In the genomic region with DNA sequence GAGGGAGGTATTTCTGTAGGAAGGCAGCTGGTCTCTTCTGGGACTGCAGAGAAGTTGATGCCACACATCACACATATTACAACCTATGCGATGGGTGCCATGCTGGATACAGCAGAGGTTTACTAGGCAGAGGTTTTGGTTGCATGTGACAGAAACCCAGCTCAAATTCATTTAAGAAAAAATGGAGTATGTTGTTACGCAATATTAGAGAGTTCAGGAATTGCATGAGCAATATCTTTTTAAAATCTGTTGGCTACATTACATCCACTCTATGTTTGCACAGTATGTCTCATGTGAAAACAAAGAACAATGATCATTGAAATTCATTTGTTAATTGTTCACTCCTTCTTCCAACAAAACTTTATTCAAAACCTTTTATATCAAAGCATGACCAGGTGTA, we compare ENCODE assay signal across 29 cellular contexts.
"Had no signal": no experiment of that assay in that cellular context is flagged by ENCODE, and none has a peak within 500 bp of the region (broad histone marks: within the 10 kb centered on the region; RNA-seq: fewer than 3 reads in every experiment).

No MANE protein-coding gene starts in this region.

- H3K4me1 ChIP-seq: ascending aorta, breast epithelium, gastrocnemius medialis, heart left ventricle had no signal

- H3K9me3 ChIP-seq: gastrocnemius medialis had no signal

- H3K36me3 ChIP-seq: ascending aorta, breast epithelium, gastrocnemius medialis, heart left ventricle had no signal

- H3K27me3 ChIP-seq: ascending aorta, breast epithelium, gastrocnemius medialis, heart left ventricle had no signal

- H3K27ac Mint-ChIP-seq: activated CD4-positive, alpha-beta memory T cell treated with anti-CD3 and anti-CD28 coated beads for 36 hours; activated CD4-positive, alpha-beta T cell treated with anti-CD3 and anti-CD28 coated beads for 36 hours; activated CD4-positive, alpha-beta T cell treated with anti-CD3 and anti-CD28 coated beads, Interleukin-2, amount 10 ng/mL, durations not matched to agents 24 days and 14 days; activated CD8-positive, alpha-beta memory T cell treated with anti-CD3 and anti-CD28 coated beads, Interleukin-2, amount 10 ng/mL, durations not matched to agents 7 days and 5 days; activated CD8-positive, alpha-beta T cell treated with anti-CD3 and anti-CD28 coated beads, Interleukin-2, amount 10 ng/mL, durations not matched to agents 7 days and 5 days; activated naive CD4-positive, alpha-beta T cell treated with anti-CD3 and anti-CD28 coated beads, Interleukin-2, amount 10 ng/mL, durations not matched to agents 7 days and 5 days; activated naive CD4-positive, alpha-beta T cell treated with anti-CD3 and anti-CD28 coated beads, Interleukin-2, amount 50 U/mL, for 72 hours; activated T-cell treated with anti-CD3 and anti-CD28 coated beads, Interleukin-2, amount 50 U/mL, for 72 hours; brain; effector memory CD8-positive, alpha-beta T cell had no signal

- H3K27me3 Mint-ChIP-seq: activated CD4-positive, alpha-beta memory T cell treated with anti-CD3 and anti-CD28 coated beads for 36 hours; activated CD4-positive, alpha-beta T cell treated with anti-CD3 and anti-CD28 coated beads for 36 hours; activated CD4-positive, alpha-beta T cell treated with anti-CD3 and anti-CD28 coated beads, Interleukin-2, amount 10 ng/mL, durations not matched to agents 24 days and 14 days; activated CD8-positive, alpha-beta memory T cell treated with anti-CD3 and anti-CD28 coated beads, Interleukin-2, amount 10 ng/mL, durations not matched to agents 7 days and 5 days; activated naive CD4-positive, alpha-beta T cell treated with anti-CD3 and anti-CD28 coated beads, Interleukin-2, amount 10 ng/mL, durations not matched to agents 7 days and 5 days; activated naive CD8-positive, alpha-beta T cell treated with anti-CD3 and anti-CD28 coated beads, Interleukin-2, amount 10 ng/mL, durations not matched to agents 7 days and 5 days; brain; central memory CD8-positive, alpha-beta T cell; effector memory CD8-positive, alpha-beta T cell had no signal

- H3K4me3 Mint-ChIP-seq: activated CD4-positive, alpha-beta memory T cell treated with anti-CD3 and anti-CD28 coated beads for 36 hours; activated CD4-positive, alpha-beta T cell treated with anti-CD3 and anti-CD28 coated beads for 36 hours; activated CD4-positive, alpha-beta T cell treated with anti-CD3 and anti-CD28 coated beads, Interleukin-2, amount 10 ng/mL, durations not matched to agents 24 days and 14 days; activated CD8-positive, alpha-beta memory T cell treated with anti-CD3 and anti-CD28 coated beads, Interleukin-2, amount 10 ng/mL, durations not matched to agents 7 days and 5 days; activated CD8-positive, alpha-beta T cell treated with anti-CD3 and anti-CD28 coated beads, Interleukin-2, amount 10 ng/mL, durations not matched to agents 7 days and 5 days; activated naive CD4-positive, alpha-beta T cell treated with anti-CD3 and anti-CD28 coated beads, Interleukin-2, amount 10 ng/mL, durations not matched to agents 7 days and 5 days; activated naive CD8-positive, alpha-beta T cell treated with anti-CD3 and anti-CD28 coated beads, Interleukin-2, amount 10 ng/mL, durations not matched to agents 7 days and 5 days; activated T-cell treated with anti-CD3 and anti-CD28 coated beads, Interleukin-2, amount 50 U/mL, for 72 hours; brain; central memory CD8-positive, alpha-beta T cell; effector memory CD8-positive, alpha-beta T cell had no signal

- H3K9me3 Mint-ChIP-seq: central memory CD8-positive, alpha-beta T cell had no signal

- H3K4me3 ChIP-seq: ascending aorta, breast epithelium, gastrocnemius medialis, heart left ventricle had no signal

- H3K4me1 Mint-ChIP-seq: activated CD4-positive, alpha-beta T cell treated with anti-CD3 and anti-CD28 coated beads for 36 hours; activated CD4-positive, alpha-beta T cell treated with anti-CD3 and anti-CD28 coated beads, Interleukin-2, amount 10 ng/mL, durations not matched to agents 24 days and 14 days; activated CD8-positive, alpha-beta memory T cell treated with anti-CD3 and anti-CD28 coated beads, Interleukin-2, amount 10 ng/mL, durations not matched to agents 7 days and 5 days; activated naive CD4-positive, alpha-beta T cell treated with anti-CD3 and anti-CD28 coated beads, Interleukin-2, amount 10 ng/mL, durations not matched to agents 7 days and 5 days; activated naive CD8-positive, alpha-beta T cell treated with anti-CD3 and anti-CD28 coated beads, Interleukin-2, amount 10 ng/mL, durations not matched to agents 7 days and 5 days; central memory CD8-positive, alpha-beta T cell had no signal

- ATAC-seq: activated CD4-positive, alpha-beta T cell treated with anti-CD3 and anti-CD28 coated beads for 36 hours; activated CD8-positive, alpha-beta memory T cell treated with anti-CD3 and anti-CD28 coated beads, Interleukin-2, amount 10 ng/mL, durations not matched to agents 7 days and 5 days; activated CD8-positive, alpha-beta T cell treated with anti-CD3 and anti-CD28 coated beads, Interleukin-2, amount 10 ng/mL, durations not matched to agents 7 days and 5 days; activated naive CD4-positive, alpha-beta T cell treated with anti-CD3 and anti-CD28 coated beads, Interleukin-2, amount 50 U/mL, for 72 hours; activated T-cell treated with anti-CD3 and anti-CD28 coated beads, Interleukin-2, amount 50 U/mL, for 72 hours; effector memory CD8-positive, alpha-beta T cell; gastrocnemius medialis; heart left ventricle had no signal

- DNase-seq: activated CD4-positive, alpha-beta memory T cell treated with anti-CD3 and anti-CD28 coated beads for 36 hours; activated CD4-positive, alpha-beta T cell treated with anti-CD3 and anti-CD28 coated beads for 36 hours; activated CD4-positive, alpha-beta T cell treated with anti-CD3 and anti-CD28 coated beads, Interleukin-2, amount 10 ng/mL, durations not matched to agents 24 days and 14 days; activated CD4-positive, CD25-positive, alpha-beta regulatory T cell; activated CD4-positive, CD25-positive, alpha-beta regulatory T cell treated with anti-CD3 and anti-CD28 coated beads, Interleukin-2, amount 50 U/mL, for 72 hours; activated CD8-positive, alpha-beta memory T cell treated with anti-CD3 and anti-CD28 coated beads, Interleukin-2, amount 10 ng/mL, durations not matched to agents 7 days and 5 days; activated CD8-positive, alpha-beta memory T cell treated with anti-CD3 and anti-CD28 coated beads, Interleukin-2, amount 50 U/mL, for 4 hours; activated CD8-positive, alpha-beta T cell treated with anti-CD3 and anti-CD28 coated beads, Interleukin-2, amount 10 ng/mL, durations not matched to agents 7 days and 5 days; activated gamma-delta T cell; activated naive CD4-positive, alpha-beta T cell; activated naive CD4-positive, alpha-beta T cell treated with anti-CD3 and anti-CD28 coated beads, Interleukin-2, amount 10 ng/mL, durations not matched to agents 7 days and 5 days; activated naive CD8-positive, alpha-beta T cell treated with anti-CD3 and anti-CD28 coated beads, Interleukin-2, amount 10 ng/mL, durations not matched to agents 7 days and 5 days; activated T-cell treated with anti-CD3 and anti-CD28 coated beads, Interleukin-2, amount 50 U/mL, for 1 hour; activated T-cell treated with anti-CD3 and anti-CD28 coated beads, Interleukin-2, amount 50 U/mL, for 72 hours; cortex of kidney; dermis blood vessel endothelial cell; effector CD4-positive, alpha-beta T cell; effector memory CD8-positive, alpha-beta T cell; foreskin fibroblast; gastrocnemius medialis; glutamatergic neuron; heart left ventricle; hypothalamus; T-helper 2 cell had no signal

- H3K36me3 Mint-ChIP-seq: activated CD4-positive, alpha-beta memory T cell treated with anti-CD3 and anti-CD28 coated beads for 36 hours; activated CD8-positive, alpha-beta memory T cell treated with anti-CD3 and anti-CD28 coated beads, Interleukin-2, amount 10 ng/mL, durations not matched to agents 7 days and 5 days; activated naive CD4-positive, alpha-beta T cell treated with anti-CD3 and anti-CD28 coated beads, Interleukin-2, amount 10 ng/mL, durations not matched to agents 7 days and 5 days; activated naive CD4-positive, alpha-beta T cell treated with anti-CD3 and anti-CD28 coated beads, Interleukin-2, amount 50 U/mL, for 72 hours; activated naive CD8-positive, alpha-beta T cell treated with anti-CD3 and anti-CD28 coated beads, Interleukin-2, amount 10 ng/mL, durations not matched to agents 7 days and 5 days; brain had no signal
